ENCODE assay signal across 25 cellular contexts in the genomic region with DNA sequence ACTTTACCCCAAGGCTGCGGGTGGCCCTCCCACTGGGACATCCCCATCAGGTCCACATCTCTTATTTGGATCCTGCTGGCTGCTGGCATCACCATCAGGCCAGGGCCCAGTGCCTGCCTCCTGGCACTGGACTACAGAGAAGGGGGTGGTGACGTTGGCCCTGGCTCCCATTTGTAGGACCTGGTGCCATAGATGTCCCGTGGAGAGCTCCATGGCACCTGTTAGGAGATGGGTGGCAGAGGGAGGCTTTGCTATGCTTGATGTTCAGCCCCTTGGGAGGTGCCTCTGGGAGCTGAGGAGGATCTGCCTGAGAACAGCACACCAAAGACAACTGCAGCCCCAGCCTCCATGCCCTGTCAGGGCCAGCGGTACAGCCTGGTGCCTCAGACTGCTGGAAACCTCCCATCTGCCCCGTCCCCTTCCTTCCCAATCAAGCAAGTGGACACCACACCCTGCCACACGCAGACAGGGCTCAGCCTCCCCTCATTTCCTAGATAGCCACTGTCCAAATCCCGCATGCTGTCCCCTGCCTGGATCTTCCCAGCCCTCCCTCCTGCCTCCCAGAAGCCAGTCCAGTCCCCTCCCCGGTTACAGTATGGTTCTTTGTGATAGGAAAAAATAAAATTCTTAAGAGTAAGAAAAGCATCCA.
DNase-seq lines count a peak whose midpoint lies in the region; TF ChIP-seq lines count a peak whose summit lies in the region.
"Had no signal": no experiment of that assay in that cellular context is flagged by ENCODE, and none has a peak within 500 bp of the region (broad histone marks: within the 10 kb centered on the region; RNA-seq: fewer than 3 reads in every experiment).

No MANE protein-coding gene starts in this region.

- no peak overlapping the region for H3K4ac ChIP-seq in H9 (ENCODE audit: low read depth, low read length)

- H2AFZ ChIP-seq in H9 (ENCODE audit: low read length) = no peak overlapping the region
- H2AFZ ChIP-seq: GM23248 had no signal

- H3K9me3 Mint-ChIP-seq in osteocyte (ENCODE audit: unreplicated experiment) (no peaks in the 10 kb centered on the region), H9 (no peaks in the 10 kb centered on the region)
- H3K9me3 Mint-ChIP-seq: CD4-positive, CD25-positive, alpha-beta regulatory T cell; HFFc6 had no signal

- H2BK120ac ChIP-seq in H9 (ENCODE audit: low read depth, low read length, poor library complexity, severe bottlenecking) = no peak overlapping the region

- no peaks in the 10 kb centered on the region for H3K23me2 ChIP-seq in H9 (ENCODE audit: insufficient read length, low read depth, low read length, poor library complexity, severe bottlenecking)

- H4K5ac ChIP-seq in H9 (ENCODE audit: insufficient read length, low read depth, low read length) = no peak overlapping the region

- H3K9ac ChIP-seq in H9 (ENCODE audit: extremely low read depth, insufficient read length, low read length) = no peak overlapping the region
- H3K9ac ChIP-seq: BLaER1, GM23248 had no signal

- H3K4me1 Mint-ChIP-seq in osteocyte (ENCODE audit: unreplicated experiment) (peaks cover 10% of the 10 kb centered on the region), H9 (no peaks in the 10 kb centered on the region)
- H3K4me1 Mint-ChIP-seq: CD4-positive, CD25-positive, alpha-beta regulatory T cell had no signal

- TF ChIP-seq CTCF in GM13976 (IDR thresholded peaks at IDR 0.05; ENCODE audit: borderline replicate concordance, control extremely low read depth, extremely low read depth, insufficient read depth, missing control alignments) (no peak), osteocyte (IDR thresholded peaks at IDR 0.05) (no peak), H9 (conservative IDR thresholded peaks at IDR 0.05) (no peak)

- WGBS in H9 (ENCODE audit: extremely low coverage, insufficient read length, low lambda C conversion rate) = no CpG with 5 or more reads among the region's 8 CpGs

- H2BK5ac ChIP-seq in H9 (ENCODE audit: insufficient read length, low read length) = no peak overlapping the region

- no peak overlapping the region for H3K4me3 Mint-ChIP-seq in osteocyte (ENCODE audit: unreplicated experiment)
- no peak overlapping the region for H3K4me3 Mint-ChIP-seq in H9
- H3K4me3 Mint-ChIP-seq: CD4-positive, CD25-positive, alpha-beta regulatory T cell; HFFc6 had no signal

- H3K4me2 ChIP-seq in H9 (ENCODE audit: insufficient read depth, insufficient read length, low read length) = no peak overlapping the region
- H3K4me2 ChIP-seq: BLaER1 had no signal

- H2BK12ac ChIP-seq in H9 (ENCODE audit: insufficient read length, low read depth, low read length) = no peak overlapping the region

- in situ Hi-C loops in GM13976 (cut with MboI; ENCODE audit: low sequenced_read_pairs, unreplicated experiment) = no loop called here

- no peaks in the 10 kb centered on the region for H3K79me1 ChIP-seq in H9 (ENCODE audit: insufficient read depth, low read depth, low read length, poor library complexity, severe bottlenecking)

- no peak overlapping the region for H3K56ac ChIP-seq in H9 (ENCODE audit: insufficient read length, low read depth, low read length)

- H3K36me3 Mint-ChIP-seq in osteocyte (ENCODE audit: unreplicated experiment) (no peaks in the 10 kb centered on the region), H9 (ENCODE audit: insufficient read depth in 1 of 3, low read depth in 3 of 3) (peaks cover 0 to 4% (median 0%) of the 10 kb centered on the region in 3 experiments; a peak in 3 of 7 replicates)
- H3K36me3 Mint-ChIP-seq: CD4-positive, CD25-positive, alpha-beta regulatory T cell had no signal

- H3K27me3 ChIP-seq in H9 (ENCODE audit: insufficient read depth, low read length) = no peaks in the 10 kb centered on the region
- H3K27me3 ChIP-seq: BLaER1, SJSA1 had no signal

- no peak overlapping the region for H3K18ac ChIP-seq in H9 (ENCODE audit: insufficient read length, low read depth, low read length)

- H4K8ac ChIP-seq in H9 (replicated peaks; ENCODE audit: insufficient read length, low read depth, low read length) = no peak overlapping the region

- H3K27ac ChIP-seq in H9 (ENCODE audit: insufficient read length, low read depth, low read length) = no peak overlapping the region
- H3K27ac ChIP-seq: BLaER1, GM23248, SJSA1 had no signal

- H4K20me1 ChIP-seq in H9 (ENCODE audit: control insufficient read depth, insufficient read depth, insufficient read length) = no peaks in the 10 kb centered on the region
- H4K20me1 ChIP-seq: BLaER1 had no signal

- H4K91ac ChIP-seq in H9 (ENCODE audit: insufficient read length, low read depth, low read length) = no peak overlapping the region

- no peaks in the 10 kb centered on the region for H3K9me3 ChIP-seq in H9 (ENCODE audit: control insufficient read depth, low read depth, low read length)
- H3K9me3 ChIP-seq: BLaER1, HAP-1, SJSA1 had no signal

- H3T11ph ChIP-seq in H9 (ENCODE audit: low read length) = no peak overlapping the region

- no peaks in the 10 kb centered on the region for H3K4me1 ChIP-seq in H9 (ENCODE audit: insufficient read depth, low read length)
- H3K4me1 ChIP-seq: BLaER1, HAP-1, SJSA1 had no signal

- H3K14ac ChIP-seq in H9 (ENCODE audit: insufficient read depth, low read length) = no peak overlapping the region

- peak; percentile 37 for DNase-seq in activated CD8-positive, alpha-beta memory T cell treated with anti-CD3 and anti-CD28 coated beads for 24 hours
- no peak for DNase-seq in activated CD8-positive, alpha-beta memory T cell treated with anti-CD3 and anti-CD28 coated beads, Interleukin-2, amount 50 U/mL, for 48 hours
- DNase-seq in GM13976 (ENCODE audit: low spot score) = peak; percentile 14
- DNase-seq in islet precursor cell = peak; percentile 44
- DNase-seq in osteocyte (ENCODE audit: extremely low spot score, unreplicated experiment) = peak; percentile 75
- DNase-seq in NCI-H510A (lab: John Stamatoyannopoulos, UW) = no peak
- no peak for DNase-seq in H9
- DNase-seq in activated naive CD4-positive, alpha-beta T cell treated with anti-CD3 and anti-CD28 coated beads, Interleukin-2, amount 50 U/mL, for 16 hours = no peak
- DNase-seq: 8988T; CD4-positive, CD25-positive, alpha-beta regulatory T cell; DMS153; DND-41; GM23248; HFFc6; Kasumi-1; NCI-H1092 treated with DMSO at 0.1 percent for 48 hours; NCI-H146; NCI-H1930; NCI-H526; NCI-H82; NK-92 treated with Interleukin-12 subunit alpha and Interleukin-12 subunit beta, amount 100 ng/mL, for 24 hours; PC-3 had no signal

- H3K27ac Mint-ChIP-seq in osteocyte (ENCODE audit: unreplicated experiment) (no peak overlapping the region), H9 (no peak overlapping the region; a peak in 1 of 7 replicates)
- H3K27ac Mint-ChIP-seq: HFFc6 had no signal

- no peak overlapping the region for H3K23ac ChIP-seq in H9 (ENCODE audit: insufficient read length, low read depth, low read length)

- H3K27me3 Mint-ChIP-seq in osteocyte (ENCODE audit: unreplicated experiment) (peaks cover 6% of the 10 kb centered on the region), H9 (ENCODE audit: low read depth) (peaks cover 2% of the 10 kb centered on the region; the same call in 1 of the 2 replicates)

- H2AK5ac ChIP-seq in H9 (ENCODE audit: insufficient read length, low read length) = no peak overlapping the region

- H2BK20ac ChIP-seq in H9 (ENCODE audit: low read depth, low read length, poor library complexity, severe bottlenecking) = no peak overlapping the region

- no peaks in the 10 kb centered on the region for H3K79me2 ChIP-seq in H9 (ENCODE audit: insufficient read depth, low read length)

- no peak overlapping the region for H2BK15ac ChIP-seq in H9 (ENCODE audit: low read depth, low read length)

Comparison
In these comparisons a context has a peak if more than half of its experiments do, and no peak if none do; other contexts are left out.
1. DNase-seq: peak in activated CD8-positive, alpha-beta memory T cell treated with anti-CD3 and anti-CD28 coated beads for 24 hours (single experiment), GM13976 (single experiment), islet precursor cell (single experiment) and osteocyte (single experiment); none in activated CD8-positive, alpha-beta memory T cell treated with anti-CD3 and anti-CD28 coated beads, Interleukin-2, amount 50 U/mL, for 48 hours (single experiment), NCI-H510A (single experiment), H9 (single experiment) and activated naive CD4-positive, alpha-beta T cell treated with anti-CD3 and anti-CD28 coated beads, Interleukin-2, amount 50 U/mL, for 16 hours (single experiment).